In genomic region chr17:38425048-38425447, GRCh38 we compare ENCODE assay signal across 19 cellular contexts. TPM values are rescaled to one million over a fixed set of nuclear protein-coding genes. Genes with fewer than 3 reads are reported as not detected.
A peak's percentile ranks its signal among the peaks of the same experiment; 100 is the strongest.
DNase-seq lines count a peak whose midpoint lies in the region; ATAC-seq and TF ChIP-seq lines count a peak whose summit lies in the region.
"Had no signal": no experiment of that assay in that cellular context is flagged by ENCODE, and none has a peak within 500 bp of the region (broad histone marks: within the 10 kb centered on the region; RNA-seq: fewer than 3 reads in every experiment).

No MANE protein-coding gene starts in this region.

- CTCF ChIA-PET in SK-N-SH (lab: Yijun Ruan, JAX): interaction anchor here (0.8 to 13.3 kb wide), 5 partner anchors 15 to 102 kb away, joined by 4 to 146 read pairs (median 7); no protein-coding TSS in a partner anchor

- peaks cover 10% of the 10 kb centered on the region for H4K20me1 ChIP-seq in SK-N-SH (ENCODE audit: insufficient read depth)

- peaks cover 4% of the 10 kb centered on the region for H3F3A ChIP-seq in SK-N-SH (replicated peaks; ENCODE audit: insufficient read depth)

- H3K4me2 ChIP-seq in SK-N-SH: peak overlapping the region; percentile 97; the same call in 1 of the 2 replicates

- no peaks in the 10 kb centered on the region for H3K36me3 Mint-ChIP-seq in nephron (ENCODE audit: low read depth)
- H3K36me3 Mint-ChIP-seq: activated CD4-positive, alpha-beta memory T cell treated with anti-CD3 and anti-CD28 coated beads for 36 hours; activated naive CD8-positive, alpha-beta T cell treated with anti-CD3 and anti-CD28 coated beads, Interleukin-2, amount 10 ng/mL, durations not matched to agents 7 days and 5 days; CD4-positive, CD25-positive, alpha-beta regulatory T cell; immature natural killer cell had no signal

- no peaks in the 10 kb centered on the region for H3K9me3 ChIP-seq in SK-N-SH
- H3K9me3 ChIP-seq in tibial artery: no peaks in the 10 kb centered on the region

- ATAC-seq in SK-N-SH treated with all-trans-retinoic acid at 6 μM for 48 hours (no peak), left lobe of liver (no peak), GM18867 (IDR thresholded peaks at IDR 0.05; ENCODE audit: unreplicated experiment) (no peak)
- ATAC-seq: PC-3 had no signal

- POLR2A ChIA-PET in SK-N-SH (lab: Yijun Ruan, JAX): no interaction called here

- peaks cover 40% of the 10 kb centered on the region for H3K27me3 Mint-ChIP-seq in nephron (ENCODE audit: low read depth)

- WGBS in SK-N-SH (ENCODE audit: low lambda C conversion rate): 91% methylated on average over 13 of the region's 13 CpGs

- H3K27ac Mint-ChIP-seq in nephron: peak overlapping the region; percentile 16 to 61 (median 59)
- H3K27ac Mint-ChIP-seq: activated CD4-positive, alpha-beta memory T cell treated with anti-CD3 and anti-CD28 coated beads for 36 hours; activated naive CD8-positive, alpha-beta T cell treated with anti-CD3 and anti-CD28 coated beads, Interleukin-2, amount 10 ng/mL, durations not matched to agents 7 days and 5 days; CD4-positive, CD25-positive, alpha-beta regulatory T cell had no signal

- TF ChIP-seq CTCF in SK-N-SH (IDR thresholded peaks at IDR 0.05) (no peak), nephron (IDR thresholded peaks at IDR 0.05; ENCODE audit: unreplicated experiment in 3 of 3) (no peak), tibial artery (IDR thresholded peaks at IDR 0.05) (no peak)

- H2AFZ ChIP-seq in SK-N-SH (ENCODE audit: low read depth): no peak overlapping the region

- H3K36me3 ChIP-seq in SK-N-SH (replicated peaks in 1 of 2; ENCODE audit: control insufficient read depth in 1 of 2, insufficient read depth in 2 of 2, low read length in 1 of 2) (no peaks in the 10 kb centered on the region), tibial artery (no peaks in the 10 kb centered on the region)
- H3K36me3 ChIP-seq: cardiac muscle cell had no signal

- TF ChIP-seq EP300 in SK-N-SH (IDR thresholded peaks at IDR 0.05; ENCODE audit: borderline replicate concordance in 1 of 2, low read depth in 1 of 2, low read length in 1 of 2): no peak

- intact Hi-C loops in tibial artery (cut with DNase I; ENCODE audit: low total_unique reads): no loop called here

- peaks cover 27 to 37% of the 10 kb centered on the region in 2 experiments; a peak in 2 of 4 replicates for H3K4me1 ChIP-seq in SK-N-SH (ENCODE audit: control insufficient read depth in 1 of 2, insufficient read depth in 2 of 2, low read depth in 1 of 2, low read length in 1 of 2)
- H3K4me1 ChIP-seq in tibial artery: peaks cover 0 to 72% (median 57%) of the 10 kb centered on the region in 4 donors

- DNase-seq in SK-N-SH: no peak
- DNase-seq in dermis blood vessel endothelial cell: peak; percentile 43
- no peak for DNase-seq in tibial artery
- DNase-seq in hippocampal formation (lab: John Stamatoyannopoulos, UW): no peak
- DNase-seq in left lobe of liver (ENCODE audit: low spot score): no peak
- DNase-seq: activated CD4-positive, alpha-beta memory T cell treated with anti-CD3 and anti-CD28 coated beads for 36 hours; activated naive CD8-positive, alpha-beta T cell treated with anti-CD3 and anti-CD28 coated beads, Interleukin-2, amount 10 ng/mL, durations not matched to agents 7 days and 5 days; activated T-cell treated with anti-CD3 and anti-CD28 coated beads, Interleukin-2, amount 50 U/mL, for 48 hours; CD4-positive, CD25-positive, alpha-beta regulatory T cell; DMS79; immature natural killer cell; NCI-H187; NCI-H510A treated with DMSO at 0.1 percent for 48 hours; PC-3 had no signal

- H3K27ac ChIP-seq in SK-N-SH (ENCODE audit: low read depth in 2 of 2, low read length in 1 of 2) (peak overlapping the region in 1 of 2 experiments; percentile 57; a peak in 1 of 4 replicates), tibial artery (peak overlapping the region; percentile 83 to 91)
- H3K27ac ChIP-seq: 22Rv1, cardiac muscle cell had no signal

- no peak overlapping the region for H3K4me3 ChIP-seq in SK-N-SH (ENCODE audit: low read depth in 2 of 2, low read length in 1 of 2)
- no peak overlapping the region for H3K4me3 ChIP-seq in tibial artery
- H3K4me3 ChIP-seq: cardiac muscle cell had no signal

- TF ChIP-seq RAD21 in SK-N-SH (IDR thresholded peaks at IDR 0.05; ENCODE audit: low read length): no peak

- H3K27me3 ChIP-seq in SK-N-SH (ENCODE audit: insufficient read depth) (no peaks in the 10 kb centered on the region), tibial artery (no peaks in the 10 kb centered on the region)

- H3K4me3 Mint-ChIP-seq in nephron: peak overlapping the region; percentile 44 to 72 (median 71)
- H3K4me3 Mint-ChIP-seq: activated CD4-positive, alpha-beta memory T cell treated with anti-CD3 and anti-CD28 coated beads for 36 hours; activated naive CD8-positive, alpha-beta T cell treated with anti-CD3 and anti-CD28 coated beads, Interleukin-2, amount 10 ng/mL, durations not matched to agents 7 days and 5 days; immature natural killer cell had no signal

- no peak overlapping the region for H3K9ac ChIP-seq in SK-N-SH

- H3K4me1 Mint-ChIP-seq in nephron: peaks cover 66% of the 10 kb centered on the region

- H3K79me2 ChIP-seq in SK-N-SH (ENCODE audit: insufficient read depth): peaks cover 36% of the 10 kb centered on the region

- H3K9me3 Mint-ChIP-seq in nephron: no peaks in the 10 kb centered on the region
- H3K9me3 Mint-ChIP-seq: activated CD4-positive, alpha-beta memory T cell treated with anti-CD3 and anti-CD28 coated beads for 36 hours; activated naive CD8-positive, alpha-beta T cell treated with anti-CD3 and anti-CD28 coated beads, Interleukin-2, amount 10 ng/mL, durations not matched to agents 7 days and 5 days; immature natural killer cell had no signal

- H3K9me2 ChIP-seq in SK-N-SH: no peaks in the 10 kb centered on the region

TF ChIP-seq in SK-N-SH, 30 proteins besides CTCF, POLR2A, EP300 and RAD21:
- no peak for TF ChIP-seq ELF1 (IDR thresholded peaks at IDR 0.05)

TF ChIP-seq in SK-N-SH treated with all-trans-retinoic acid at 6 μM for 48 hours, 23 proteins besides CTCF, POLR2A, EP300 and RAD21:
- TF ChIP-seq BACH2 (CRISPR knock-in tag; IDR thresholded peaks at IDR 0.05; ENCODE audit: borderline replicate concordance) (no peak), ZFP3 (CRISPR knock-in tag; IDR thresholded peaks at IDR 0.05) (no peak), PPARA (CRISPR knock-in tag; IDR thresholded peaks at IDR 0.05; ENCODE audit: borderline replicate concordance) (no peak), TOX (CRISPR knock-in tag; IDR thresholded peaks at IDR 0.05; ENCODE audit: borderline replicate concordance) (no peak)

RNA-seq across cellular contexts. Expression of gene ARHGAP23, which starts 3.2 kb away (rescaled TPM):
- polyA plus RNA-seq in SK-N-SH (2012; rRNA removed): 10.6 and 19.2 TPM in 2 replicates
- 14.2 and 19.1 TPM in 2 replicates for polyA plus RNA-seq in SK-N-SH (2012; cell fraction: cytosol; rRNA removed)
- 31.5 and 36.7 TPM in 2 replicates for polyA plus RNA-seq in SK-N-SH (2012; cell fraction: nucleus; rRNA removed)
- total RNA-seq in dermis blood vessel endothelial cell: 34.9 and 104 TPM in 2 replicates
- total RNA-seq in left lobe of liver: 3.3 TPM
- polyA plus RNA-seq: immature natural killer cell had no signal
